ENCODE assay signal across 13 cellular contexts in the genomic region with DNA sequence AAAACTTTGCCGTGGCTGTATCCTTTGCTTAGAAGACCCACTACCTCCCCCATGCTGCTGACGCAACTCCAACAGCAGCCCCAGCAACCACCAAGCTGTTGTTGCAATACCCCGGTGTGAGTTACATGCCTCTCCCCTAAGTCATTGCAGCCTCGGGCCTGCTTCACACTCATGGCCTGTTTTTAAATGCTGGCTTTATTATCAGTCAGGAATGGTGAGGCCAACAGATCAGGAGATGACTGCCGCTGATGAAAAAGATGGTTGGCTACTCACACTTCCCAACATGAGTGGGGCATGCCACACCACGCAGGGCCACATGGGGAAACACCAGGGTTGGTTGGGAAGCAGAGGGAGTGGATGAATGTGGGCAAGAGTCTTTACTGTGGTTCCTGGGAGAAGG.
DNase-seq lines count a peak whose midpoint lies in the region; FAIRE-seq and TF ChIP-seq lines count a peak whose summit lies in the region.
"Had no signal": no experiment of that assay in that cellular context is flagged by ENCODE, and none has a peak within 500 bp of the region (broad histone marks: within the 10 kb centered on the region; RNA-seq: fewer than 3 reads in every experiment).

No MANE protein-coding gene starts in this region.

- intact Hi-C loops in tibial artery (cut with DNase I; ENCODE audit: low total_unique reads), result no loop called here

- no peaks in the 10 kb centered on the region for H3K9me3 Mint-ChIP-seq in astrocyte (ENCODE audit: unreplicated experiment)
- no peaks in the 10 kb centered on the region for H3K9me3 Mint-ChIP-seq in activated naive CD8-positive, alpha-beta T cell treated with anti-CD3 and anti-CD28 coated beads for 36 hours
- H3K9me3 Mint-ChIP-seq: activated T-cell treated with anti-CD3 and anti-CD28 coated beads, Interleukin-2, amount 50 U/mL, for 4 hours had no signal

- peaks cover 79% of the 10 kb centered on the region for H3K27me3 Mint-ChIP-seq in astrocyte (ENCODE audit: low read depth, unreplicated experiment)
- peaks cover 8% of the 10 kb centered on the region for H3K27me3 Mint-ChIP-seq in activated naive CD8-positive, alpha-beta T cell treated with anti-CD3 and anti-CD28 coated beads for 36 hours

- H3K4me3 ChIP-seq in astrocyte (ENCODE audit: insufficient read depth, low read depth, low read length) (no peak overlapping the region), tibial artery (no peak overlapping the region)

- H3K36me3 ChIP-seq in astrocyte (ENCODE audit: insufficient read depth, low read length) (no peaks in the 10 kb centered on the region), tibial artery (no peaks in the 10 kb centered on the region)

- H2AFZ ChIP-seq in astrocyte (ENCODE audit: low read depth, low read length), result no peak overlapping the region

- TF ChIP-seq CTCF in astrocyte (IDR thresholded peaks at IDR 0.05; ENCODE audit: insufficient read depth, low read depth, low read length) (no peak), tibial artery (IDR thresholded peaks at IDR 0.05) (no peak)

- no peaks in the 10 kb centered on the region for H3K79me2 ChIP-seq in astrocyte (ENCODE audit: insufficient read depth, low read length)

- H3K27ac ChIP-seq in astrocyte (ENCODE audit: low read depth, low read length) (no peak overlapping the region), tibial artery (no peak overlapping the region)

- H3K27me3 ChIP-seq in astrocyte (ENCODE audit: insufficient read depth, low read length) (peaks cover 9% of the 10 kb centered on the region), tibial artery (peaks cover 0 to 27% of the 10 kb centered on the region in 2 donors)

- no peak overlapping the region for H3K27ac Mint-ChIP-seq in astrocyte (ENCODE audit: unreplicated experiment)
- H3K27ac Mint-ChIP-seq in activated naive CD8-positive, alpha-beta T cell treated with anti-CD3 and anti-CD28 coated beads for 36 hours, result no peak overlapping the region
- H3K27ac Mint-ChIP-seq: brain had no signal

- DNase-seq in Daoy (ENCODE audit: low read depth), result peak; percentile 77
- DNase-seq in LHCN-M2 (ENCODE audit: low read depth), result peak; percentile 41
- DNase-seq in astrocyte (ENCODE audit: low read depth), result peak; percentile 51
- DNase-seq in islet precursor cell, result peak; percentile 82
- no peak for DNase-seq in activated naive CD8-positive, alpha-beta T cell treated with anti-CD3 and anti-CD28 coated beads for 36 hours
- DNase-seq in hypothalamus (lab: John Stamatoyannopoulos, UW), result no peak
- no peak for DNase-seq in tibial artery
- no peak for DNase-seq in T-helper 9 cell
- DNase-seq: activated CD4-positive, CD25-positive, alpha-beta regulatory T cell; activated T-cell treated with anti-CD3 and anti-CD28 coated beads, Interleukin-2, amount 50 U/mL, for 4 hours; NCI-H1694; NCI-H774 had no signal

- no peaks in the 10 kb centered on the region for H4K20me1 ChIP-seq in astrocyte (ENCODE audit: insufficient read depth, low read length)

- no peaks in the 10 kb centered on the region for H3K4me1 ChIP-seq in astrocyte (ENCODE audit: insufficient read depth, low read length)
- H3K4me1 ChIP-seq in tibial artery, result no peaks in the 10 kb centered on the region

- no peak overlapping the region for H3K4me3 Mint-ChIP-seq in astrocyte (ENCODE audit: unreplicated experiment)
- no peak overlapping the region for H3K4me3 Mint-ChIP-seq in activated naive CD8-positive, alpha-beta T cell treated with anti-CD3 and anti-CD28 coated beads for 36 hours
- H3K4me3 Mint-ChIP-seq: activated T-cell treated with anti-CD3 and anti-CD28 coated beads, Interleukin-2, amount 50 U/mL, for 4 hours; brain had no signal

- FAIRE-seq in astrocyte (lab: Jason Lieb, UNC), result no peak

- H3K9me3 ChIP-seq in astrocyte (ENCODE audit: insufficient read depth, low read depth, low read length), result no peaks in the 10 kb centered on the region
- H3K9me3 ChIP-seq in tibial artery, result peaks cover 0 to 6% (median 0%) of the 10 kb centered on the region in 3 donors

- no peak overlapping the region for H3K4me2 ChIP-seq in astrocyte (ENCODE audit: low read length)

- H3K9ac ChIP-seq in astrocyte (ENCODE audit: low read length), result no peak overlapping the region

- peaks cover 1% of the 10 kb centered on the region for H3K36me3 Mint-ChIP-seq in astrocyte (ENCODE audit: low read depth, unreplicated experiment)
- H3K36me3 Mint-ChIP-seq in activated naive CD8-positive, alpha-beta T cell treated with anti-CD3 and anti-CD28 coated beads for 36 hours, result no peaks in the 10 kb centered on the region
- H3K36me3 Mint-ChIP-seq: brain had no signal

- H3K4me1 Mint-ChIP-seq in astrocyte (ENCODE audit: low read depth, unreplicated experiment), result peaks cover 2% of the 10 kb centered on the region
- H3K4me1 Mint-ChIP-seq in activated naive CD8-positive, alpha-beta T cell treated with anti-CD3 and anti-CD28 coated beads for 36 hours, result no peaks in the 10 kb centered on the region

Comparison
In these comparisons a context has a peak if more than half of its experiments do, and no peak if none do; other contexts are left out.
1. DNase-seq: peak in Daoy (single experiment), LHCN-M2 (single experiment), astrocyte (single experiment) and islet precursor cell (single experiment); none in activated naive CD8-positive, alpha-beta T cell treated with anti-CD3 and anti-CD28 coated beads for 36 hours (single experiment), hypothalamus (0 of 51), tibial artery (0 of 2) and T-helper 9 cell (single experiment).